In genomic region chr9:83978992-83979811, GRCh38 we compare ENCODE assay signal across 1 cellular context.
A peak's percentile ranks its signal among the peaks of the same experiment; 100 is the strongest.
TF ChIP-seq lines count a peak whose summit lies in the region.

No MANE protein-coding gene starts in this region.

TF ChIP-seq in HepG2, 621 proteins besides CTCF, POLR2A, EP300 and RAD21 (continued from another document and continues in another):
- TF ChIP-seq, protein P1, sequence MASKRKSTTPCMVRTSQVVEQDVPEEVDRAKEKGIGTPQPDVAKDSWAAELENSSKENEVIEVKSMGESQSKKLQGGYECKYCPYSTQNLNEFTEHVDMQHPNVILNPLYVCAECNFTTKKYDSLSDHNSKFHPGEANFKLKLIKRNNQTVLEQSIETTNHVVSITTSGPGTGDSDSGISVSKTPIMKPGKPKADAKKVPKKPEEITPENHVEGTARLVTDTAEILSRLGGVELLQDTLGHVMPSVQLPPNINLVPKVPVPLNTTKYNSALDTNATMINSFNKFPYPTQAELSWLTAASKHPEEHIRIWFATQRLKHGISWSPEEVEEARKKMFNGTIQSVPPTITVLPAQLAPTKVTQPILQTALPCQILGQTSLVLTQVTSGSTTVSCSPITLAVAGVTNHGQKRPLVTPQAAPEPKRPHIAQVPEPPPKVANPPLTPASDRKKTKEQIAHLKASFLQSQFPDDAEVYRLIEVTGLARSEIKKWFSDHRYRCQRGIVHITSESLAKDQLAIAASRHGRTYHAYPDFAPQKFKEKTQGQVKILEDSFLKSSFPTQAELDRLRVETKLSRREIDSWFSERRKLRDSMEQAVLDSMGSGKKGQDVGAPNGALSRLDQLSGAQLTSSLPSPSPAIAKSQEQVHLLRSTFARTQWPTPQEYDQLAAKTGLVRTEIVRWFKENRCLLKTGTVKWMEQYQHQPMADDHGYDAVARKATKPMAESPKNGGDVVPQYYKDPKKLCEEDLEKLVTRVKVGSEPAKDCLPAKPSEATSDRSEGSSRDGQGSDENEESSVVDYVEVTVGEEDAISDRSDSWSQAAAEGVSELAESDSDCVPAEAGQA (IDR thresholded peaks at IDR 0.05; ENCODE audit: low read depth): no peak
- TF ChIP-seq, protein P1 (CRISPR knock-in tag; IDR thresholded peaks at IDR 0.05; ENCODE audit: borderline replicate concordance): no peak
- TF ChIP-seq RBM22 (optimal IDR thresholded peaks at IDR 0.05; ENCODE audit: low read length) (peak; percentile 10), LRRFIP1 (CRISPR knock-in tag; conservative IDR thresholded peaks at IDR 0.05) (no peak), ZNF20 (CRISPR knock-in tag; IDR thresholded peaks at IDR 0.05) (no peak), TEAD2 (CRISPR knock-in tag; IDR thresholded peaks at IDR 0.05) (no peak), MLLT10 (CRISPR knock-in tag; IDR thresholded peaks at IDR 0.05) (peak; percentile 64; the same call in 1 of the 2 replicates), RORA (CRISPR knock-in tag; IDR thresholded peaks at IDR 0.05) (no peak), SNRNP70 (IDR thresholded peaks at IDR 0.05; ENCODE audit: low read depth, low read length) (no peak), ZMYM4 (CRISPR knock-in tag; IDR thresholded peaks at IDR 0.05) (no peak), FOXK1 (CRISPR knock-in tag; IDR thresholded peaks at IDR 0.05; ENCODE audit: borderline replicate concordance, low read depth) (no peak), MYNN (CRISPR knock-in tag; IDR thresholded peaks at IDR 0.05; ENCODE audit: low read depth) (no peak), ZNF282 (IDR thresholded peaks at IDR 0.05; ENCODE audit: partially characterized antibody) (no peak), ZNF260 (CRISPR knock-in tag; IDR thresholded peaks at IDR 0.05; ENCODE audit: borderline replicate concordance, low read depth) (no peak), SIN3A (IDR thresholded peaks at IDR 0.05; ENCODE audit: borderline replicate concordance, low read depth, low read length) (peak; percentile 47; the same call in 1 of the 2 replicates), ZBTB38 (CRISPR knock-in tag; IDR thresholded peaks at IDR 0.05) (no peak), STAG1 (CRISPR knock-in tag; IDR thresholded peaks at IDR 0.05) (no peak), TSC22D2 (CRISPR knock-in tag; IDR thresholded peaks at IDR 0.05; ENCODE audit: borderline replicate concordance) (no peak), GABPB1 (CRISPR knock-in tag; IDR thresholded peaks at IDR 0.05) (peak; percentile 32), NFKB2 (CRISPR knock-in tag; IDR thresholded peaks at IDR 0.05; ENCODE audit: borderline replicate concordance) (no peak; the same call in 1 of the 2 replicates), ZNF703 (CRISPR knock-in tag; IDR thresholded peaks at IDR 0.05; ENCODE audit: borderline replicate concordance) (no peak), GZF1 (CRISPR knock-in tag; IDR thresholded peaks at IDR 0.05) (no peak), YEATS2 (CRISPR knock-in tag; IDR thresholded peaks at IDR 0.05; ENCODE audit: borderline replicate concordance) (0 out of 2 replicates have a peak, but pooled peaks have one; percentile 27), ZNF484 (CRISPR knock-in tag; IDR thresholded peaks at IDR 0.05; ENCODE audit: borderline replicate concordance, low read depth) (no peak), ZC3H4 (CRISPR knock-in tag; IDR thresholded peaks at IDR 0.05; ENCODE audit: borderline replicate concordance) (no peak), MYC (CRISPR knock-in tag; IDR thresholded peaks at IDR 0.05; ENCODE audit: borderline replicate concordance) (peak; percentile 95), HOXA7 (CRISPR knock-in tag; IDR thresholded peaks at IDR 0.05) (no peak), HCFC1 (IDR thresholded peaks at IDR 0.05; ENCODE audit: low read depth, low read length) (no peak), ARHGAP35 (CRISPR knock-in tag; IDR thresholded peaks at IDR 0.05; ENCODE audit: borderline replicate concordance) (no peak), ZNF253 (CRISPR knock-in tag; IDR thresholded peaks at IDR 0.05; ENCODE audit: borderline replicate concordance) (no peak), ZBTB7A (CRISPR knock-in tag; IDR thresholded peaks at IDR 0.05) (no peak; the same call in 1 of the 2 replicates), RAD51 (IDR thresholded peaks at IDR 0.05; ENCODE audit: borderline replicate concordance) (no peak)
- TF ChIP-seq, protein P2, sequence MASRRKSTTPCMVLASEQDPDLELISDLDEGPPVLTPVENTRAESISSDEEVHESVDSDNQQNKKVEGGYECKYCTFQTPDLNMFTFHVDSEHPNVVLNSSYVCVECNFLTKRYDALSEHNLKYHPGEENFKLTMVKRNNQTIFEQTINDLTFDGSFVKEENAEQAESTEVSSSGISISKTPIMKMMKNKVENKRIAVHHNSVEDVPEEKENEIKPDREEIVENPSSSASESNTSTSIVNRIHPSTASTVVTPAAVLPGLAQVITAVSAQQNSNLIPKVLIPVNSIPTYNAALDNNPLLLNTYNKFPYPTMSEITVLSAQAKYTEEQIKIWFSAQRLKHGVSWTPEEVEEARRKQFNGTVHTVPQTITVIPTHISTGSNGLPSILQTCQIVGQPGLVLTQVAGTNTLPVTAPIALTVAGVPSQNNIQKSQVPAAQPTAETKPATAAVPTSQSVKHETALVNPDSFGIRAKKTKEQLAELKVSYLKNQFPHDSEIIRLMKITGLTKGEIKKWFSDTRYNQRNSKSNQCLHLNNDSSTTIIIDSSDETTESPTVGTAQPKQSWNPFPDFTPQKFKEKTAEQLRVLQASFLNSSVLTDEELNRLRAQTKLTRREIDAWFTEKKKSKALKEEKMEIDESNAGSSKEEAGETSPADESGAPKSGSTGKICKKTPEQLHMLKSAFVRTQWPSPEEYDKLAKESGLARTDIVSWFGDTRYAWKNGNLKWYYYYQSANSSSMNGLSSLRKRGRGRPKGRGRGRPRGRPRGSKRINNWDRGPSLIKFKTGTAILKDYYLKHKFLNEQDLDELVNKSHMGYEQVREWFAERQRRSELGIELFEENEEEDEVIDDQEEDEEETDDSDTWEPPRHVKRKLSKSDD (CRISPR knock-in tag; IDR thresholded peaks at IDR 0.05; ENCODE audit: low read depth): no peak; the same call in 1 of the 2 replicates
- TF ChIP-seq, protein P3, sequence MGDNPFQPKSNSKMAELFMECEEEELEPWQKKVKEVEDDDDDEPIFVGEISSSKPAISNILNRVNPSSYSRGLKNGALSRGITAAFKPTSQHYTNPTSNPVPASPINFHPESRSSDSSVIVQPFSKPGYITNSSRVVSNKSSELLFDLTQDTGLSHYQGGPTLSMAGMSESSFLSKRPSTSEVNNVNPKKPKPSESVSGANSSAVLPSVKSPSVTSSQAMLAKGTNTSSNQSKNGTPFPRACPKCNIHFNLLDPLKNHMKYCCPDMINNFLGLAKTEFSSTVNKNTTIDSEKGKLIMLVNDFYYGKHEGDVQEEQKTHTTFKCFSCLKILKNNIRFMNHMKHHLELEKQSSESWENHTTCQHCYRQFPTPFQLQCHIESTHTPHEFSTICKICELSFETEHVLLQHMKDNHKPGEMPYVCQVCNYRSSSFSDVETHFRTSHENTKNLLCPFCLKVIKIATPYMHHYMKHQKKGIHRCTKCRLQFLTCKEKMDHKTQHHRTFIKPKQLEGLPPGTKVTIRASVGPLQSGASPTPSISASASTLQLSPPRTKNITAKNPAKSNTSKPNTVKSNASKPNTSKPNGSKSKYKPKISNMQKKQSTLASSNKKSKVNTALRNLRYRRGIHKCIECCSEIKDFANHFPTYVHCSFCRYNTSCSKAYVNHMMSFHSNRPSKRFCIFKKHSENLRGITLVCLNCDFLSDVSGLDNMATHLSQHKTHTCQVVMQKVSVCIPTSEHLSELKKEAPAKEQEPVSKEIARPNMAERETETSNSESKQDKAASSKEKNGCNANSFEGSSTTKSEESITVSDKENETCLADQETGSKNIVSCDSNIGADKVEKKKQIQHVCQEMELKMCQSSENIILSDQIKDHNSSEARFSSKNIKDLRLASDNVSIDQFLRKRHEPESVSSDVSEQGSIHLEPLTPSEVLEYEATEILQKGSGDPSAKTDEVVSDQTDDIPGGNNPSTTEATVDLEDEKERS (CRISPR knock-in tag; IDR thresholded peaks at IDR 0.05): no peak
- TF ChIP-seq, protein P4, sequence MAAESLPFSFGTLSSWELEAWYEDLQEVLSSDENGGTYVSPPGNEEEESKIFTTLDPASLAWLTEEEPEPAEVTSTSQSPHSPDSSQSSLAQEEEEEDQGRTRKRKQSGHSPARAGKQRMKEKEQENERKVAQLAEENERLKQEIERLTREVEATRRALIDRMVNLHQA (CRISPR knock-in tag; IDR thresholded peaks at IDR 0.05): no peak
- TF ChIP-seq, protein P5, sequence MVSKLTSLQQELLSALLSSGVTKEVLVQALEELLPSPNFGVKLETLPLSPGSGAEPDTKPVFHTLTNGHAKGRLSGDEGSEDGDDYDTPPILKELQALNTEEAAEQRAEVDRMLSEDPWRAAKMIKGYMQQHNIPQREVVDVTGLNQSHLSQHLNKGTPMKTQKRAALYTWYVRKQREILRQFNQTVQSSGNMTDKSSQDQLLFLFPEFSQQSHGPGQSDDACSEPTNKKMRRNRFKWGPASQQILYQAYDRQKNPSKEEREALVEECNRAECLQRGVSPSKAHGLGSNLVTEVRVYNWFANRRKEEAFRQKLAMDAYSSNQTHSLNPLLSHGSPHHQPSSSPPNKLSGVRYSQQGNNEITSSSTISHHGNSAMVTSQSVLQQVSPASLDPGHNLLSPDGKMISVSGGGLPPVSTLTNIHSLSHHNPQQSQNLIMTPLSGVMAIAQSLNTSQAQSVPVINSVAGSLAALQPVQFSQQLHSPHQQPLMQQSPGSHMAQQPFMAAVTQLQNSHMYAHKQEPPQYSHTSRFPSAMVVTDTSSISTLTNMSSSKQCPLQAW (CRISPR knock-in tag; IDR thresholded peaks at IDR 0.05): peak; percentile 5; the same call in 1 of the 2 replicates
- TF ChIP-seq, protein P6, sequence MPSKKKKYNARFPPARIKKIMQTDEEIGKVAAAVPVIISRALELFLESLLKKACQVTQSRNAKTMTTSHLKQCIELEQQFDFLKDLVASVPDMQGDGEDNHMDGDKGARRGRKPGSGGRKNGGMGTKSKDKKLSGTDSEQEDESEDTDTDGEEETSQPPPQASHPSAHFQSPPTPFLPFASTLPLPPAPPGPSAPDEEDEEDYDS (CRISPR knock-in tag; IDR thresholded peaks at IDR 0.05): no peak
- TF ChIP-seq, protein P7, sequence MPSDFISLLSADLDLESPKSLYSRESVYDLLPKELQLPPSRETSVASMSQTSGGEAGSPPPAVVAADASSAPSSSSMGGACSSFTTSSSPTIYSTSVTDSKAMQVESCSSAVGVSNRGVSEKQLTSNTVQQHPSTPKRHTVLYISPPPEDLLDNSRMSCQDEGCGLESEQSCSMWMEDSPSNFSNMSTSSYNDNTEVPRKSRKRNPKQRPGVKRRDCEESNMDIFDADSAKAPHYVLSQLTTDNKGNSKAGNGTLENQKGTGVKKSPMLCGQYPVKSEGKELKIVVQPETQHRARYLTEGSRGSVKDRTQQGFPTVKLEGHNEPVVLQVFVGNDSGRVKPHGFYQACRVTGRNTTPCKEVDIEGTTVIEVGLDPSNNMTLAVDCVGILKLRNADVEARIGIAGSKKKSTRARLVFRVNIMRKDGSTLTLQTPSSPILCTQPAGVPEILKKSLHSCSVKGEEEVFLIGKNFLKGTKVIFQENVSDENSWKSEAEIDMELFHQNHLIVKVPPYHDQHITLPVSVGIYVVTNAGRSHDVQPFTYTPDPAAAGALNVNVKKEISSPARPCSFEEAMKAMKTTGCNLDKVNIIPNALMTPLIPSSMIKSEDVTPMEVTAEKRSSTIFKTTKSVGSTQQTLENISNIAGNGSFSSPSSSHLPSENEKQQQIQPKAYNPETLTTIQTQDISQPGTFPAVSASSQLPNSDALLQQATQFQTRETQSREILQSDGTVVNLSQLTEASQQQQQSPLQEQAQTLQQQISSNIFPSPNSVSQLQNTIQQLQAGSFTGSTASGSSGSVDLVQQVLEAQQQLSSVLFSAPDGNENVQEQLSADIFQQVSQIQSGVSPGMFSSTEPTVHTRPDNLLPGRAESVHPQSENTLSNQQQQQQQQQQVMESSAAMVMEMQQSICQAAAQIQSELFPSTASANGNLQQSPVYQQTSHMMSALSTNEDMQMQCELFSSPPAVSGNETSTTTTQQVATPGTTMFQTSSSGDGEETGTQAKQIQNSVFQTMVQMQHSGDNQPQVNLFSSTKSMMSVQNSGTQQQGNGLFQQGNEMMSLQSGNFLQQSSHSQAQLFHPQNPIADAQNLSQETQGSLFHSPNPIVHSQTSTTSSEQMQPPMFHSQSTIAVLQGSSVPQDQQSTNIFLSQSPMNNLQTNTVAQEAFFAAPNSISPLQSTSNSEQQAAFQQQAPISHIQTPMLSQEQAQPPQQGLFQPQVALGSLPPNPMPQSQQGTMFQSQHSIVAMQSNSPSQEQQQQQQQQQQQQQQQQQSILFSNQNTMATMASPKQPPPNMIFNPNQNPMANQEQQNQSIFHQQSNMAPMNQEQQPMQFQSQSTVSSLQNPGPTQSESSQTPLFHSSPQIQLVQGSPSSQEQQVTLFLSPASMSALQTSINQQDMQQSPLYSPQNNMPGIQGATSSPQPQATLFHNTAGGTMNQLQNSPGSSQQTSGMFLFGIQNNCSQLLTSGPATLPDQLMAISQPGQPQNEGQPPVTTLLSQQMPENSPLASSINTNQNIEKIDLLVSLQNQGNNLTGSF (CRISPR knock-in tag; IDR thresholded peaks at IDR 0.05): no peak
